ENCODE assay signal across 8 cellular contexts in genomic region chr5:154610321-154611154, GRCh38.
A peak's percentile ranks its signal among the peaks of the same experiment; 100 is the strongest.
DNase-seq lines count a peak whose midpoint lies in the region; ATAC-seq, FAIRE-seq and TF ChIP-seq lines count a peak whose summit lies in the region.

No MANE protein-coding gene starts in this region.

- H3K4me2 ChIP-seq in Loucy (ENCODE audit: low read depth, low read length, poor library complexity, severe bottlenecking): no peak overlapping the region

- H3K79me2 ChIP-seq in Loucy (ENCODE audit: insufficient read depth, low read length): no peaks in the 10 kb centered on the region

- DNase-seq in GM10266 (ENCODE audit: extremely low spot score) (peak; percentile 87), H54 (ENCODE audit: insufficient read length, low spot score) (peak; percentile 89), amniotic stem cell (lab: John Stamatoyannopoulos, UW) (peak; percentile 43), hepatic stellate cell (ENCODE audit: low spot score) (peak; percentile 87), pulmonary artery endothelial cell (ENCODE audit: low read depth, low spot score) (peak; percentile 20), T1000 (lab: John Stamatoyannopoulos, UW) (no peak)

- ATAC-seq in SK-N-SH treated with all-trans-retinoic acid at 6 μM for 48 hours: peak; percentile 99

- no peaks in the 10 kb centered on the region for H3K9me2 ChIP-seq in Loucy (replicated peaks; ENCODE audit: low read depth, low read length)

- no peaks in the 10 kb centered on the region for H3F3A ChIP-seq in Loucy (ENCODE audit: low read depth)

- H3K9ac ChIP-seq in Loucy (ENCODE audit: low read depth, low read length, poor library complexity, severe bottlenecking): no peak overlapping the region

- H3K27me3 ChIP-seq in Loucy (ENCODE audit: insufficient read depth, low read length, poor library complexity, severe bottlenecking): no peaks in the 10 kb centered on the region

- no peak overlapping the region for H2AFZ ChIP-seq in Loucy (ENCODE audit: low read length)

- peak; percentile 97 for TF ChIP-seq CTCF in GM10266 (IDR thresholded peaks at IDR 0.05; ENCODE audit: control insufficient read depth, insufficient read depth, low read depth, missing control alignments)
- TF ChIP-seq CTCF in Loucy (conservative IDR thresholded peaks at IDR 0.05; ENCODE audit: low read length): peak; percentile 58

- H3K4me1 ChIP-seq in Loucy (ENCODE audit: insufficient read depth, low read length, poor library complexity, severe bottlenecking): no peaks in the 10 kb centered on the region

- no peak for FAIRE-seq in H54 (lab: Jason Lieb, UNC)

- H4K20me1 ChIP-seq in Loucy (ENCODE audit: insufficient read depth, low read length, poor library complexity, severe bottlenecking): no peaks in the 10 kb centered on the region

- no peaks in the 10 kb centered on the region for H3K36me3 ChIP-seq in Loucy (ENCODE audit: insufficient read depth, low read length)

- no peaks in the 10 kb centered on the region for H3K9me3 ChIP-seq in Loucy (ENCODE audit: insufficient read depth, low read depth, low read length)

- H3K4me3 ChIP-seq in Loucy (ENCODE audit: low read length, poor library complexity, severe bottlenecking): no peak overlapping the region

- no peak for TF ChIP-seq POLR2A in H54 (IDR thresholded peaks at IDR 0.05; ENCODE audit: low read depth, low read length)

TF ChIP-seq in SK-N-SH treated with all-trans-retinoic acid at 6 μM for 48 hours, 23 proteins besides CTCF, POLR2A, EP300 and RAD21:
- TF ChIP-seq PPARA (CRISPR knock-in tag; IDR thresholded peaks at IDR 0.05; ENCODE audit: borderline replicate concordance) (no peak), ZFP3 (CRISPR knock-in tag; IDR thresholded peaks at IDR 0.05) (peak; percentile 40; the same call in 1 of the 2 replicates)
